In genomic region chr12:4809013-4809448, GRCh38 we compare ENCODE assay signal across 8 cellular contexts.
A peak's percentile ranks its signal among the peaks of the same experiment; 100 is the strongest.
DNase-seq lines count a peak whose midpoint lies in the region; ATAC-seq and TF ChIP-seq lines count a peak whose summit lies in the region.

No MANE protein-coding gene starts in this region.

- H3K9me3 ChIP-seq in HEK293 (ENCODE audit: control insufficient read depth, insufficient read depth, low read depth, low read length): no peaks in the 10 kb centered on the region
- H3K9me3 ChIP-seq in right cardiac atrium (ENCODE audit: control insufficient read depth, low read length): no peaks in the 10 kb centered on the region
- H3K9me3 ChIP-seq in skeletal muscle satellite cell (replicated peaks; ENCODE audit: low read length): no peaks in the 10 kb centered on the region

- H3K9me3 Mint-ChIP-seq in T-helper 2 cell treated with Interferon-gamma antibody and Interleukin-4, amounts not matched to agents 5 μg/mL and 100 μg/mL, for 36 hours: no peaks in the 10 kb centered on the region

- no peak overlapping the region for H3K9ac ChIP-seq in skeletal muscle satellite cell (ENCODE audit: low read depth, low read length)

- WGBS in right cardiac atrium: 1% methylated on average over 35 of the region's 35 CpGs

- H3K27me3 Mint-ChIP-seq in T-helper 2 cell treated with Interferon-gamma antibody and Interleukin-4, amounts not matched to agents 5 μg/mL and 100 μg/mL, for 36 hours (ENCODE audit: low read depth): no peaks in the 10 kb centered on the region

- H3K27me3 ChIP-seq in right cardiac atrium (ENCODE audit: control insufficient read depth, insufficient read depth) (no peaks in the 10 kb centered on the region), skeletal muscle satellite cell (ENCODE audit: control insufficient read depth, insufficient read depth, low read length) (peaks cover 48% of the 10 kb centered on the region)

- TF ChIP-seq CTCF in HEK293 (tag by site-specific recombination; IDR thresholded peaks at IDR 0.05): no peak

- H3K36me3 Mint-ChIP-seq in T-helper 2 cell treated with Interferon-gamma antibody and Interleukin-4, amounts not matched to agents 5 μg/mL and 100 μg/mL, for 36 hours (ENCODE audit: low read depth): peaks cover 70% of the 10 kb centered on the region

- H3K4me1 Mint-ChIP-seq in T-helper 2 cell treated with Interferon-gamma antibody and Interleukin-4, amounts not matched to agents 5 μg/mL and 100 μg/mL, for 36 hours (ENCODE audit: low read depth): peaks cover 39% of the 10 kb centered on the region

- H3K4me3 ChIP-seq in HEK293 (ENCODE audit: low read depth, low read length): peak overlapping the region; percentile 45
- peak overlapping the region; percentile 52 for H3K4me3 ChIP-seq in right cardiac atrium (ENCODE audit: low read length)
- H3K4me3 ChIP-seq in skeletal muscle satellite cell (ENCODE audit: low read length): no peak overlapping the region

- CTCF ChIA-PET in HEK293 (lab: Yijun Ruan, JAX): no interaction called here

- intact Hi-C loops in right cardiac atrium (cut with DNase I): no loop called here

- ATAC-seq in right cardiac atrium (peak; percentile 63 to 74), GM19463 (IDR thresholded peaks at IDR 0.05; ENCODE audit: unreplicated experiment) (no peak), GM18858 (IDR thresholded peaks at IDR 0.05; ENCODE audit: unreplicated experiment) (no peak)

- peak overlapping the region; percentile 41 for H3K4me3 Mint-ChIP-seq in T-helper 2 cell treated with Interferon-gamma antibody and Interleukin-4, amounts not matched to agents 5 μg/mL and 100 μg/mL, for 36 hours

- H3K27ac Mint-ChIP-seq in T-helper 2 cell treated with Interferon-gamma antibody and Interleukin-4, amounts not matched to agents 5 μg/mL and 100 μg/mL, for 36 hours: no peak overlapping the region

- H3K4me2 ChIP-seq in skeletal muscle satellite cell (ENCODE audit: low read length): peak overlapping the region; percentile 52

- peaks cover 0 to 5% of the 10 kb centered on the region in 2 experiments; a peak in 1 of 3 replicates for H3K36me3 ChIP-seq in HEK293 (ENCODE audit: control insufficient read depth in 2 of 2, insufficient read depth in 1 of 2, low read length in 2 of 2)
- H3K36me3 ChIP-seq in skeletal muscle satellite cell (ENCODE audit: insufficient read depth, low read length): no peaks in the 10 kb centered on the region

- POLR2A ChIA-PET in HEK293 (lab: Yijun Ruan, JAX): no interaction called here

- H3K27ac ChIP-seq in HEK293 (ENCODE audit: extremely low read depth, low read depth, low read length) (no peak overlapping the region), right cardiac atrium (ENCODE audit: low read length) (no peak overlapping the region)

- H3K4me1 ChIP-seq in HEK293 (ENCODE audit: control insufficient read depth, insufficient read depth, low read length) (no peaks in the 10 kb centered on the region), right cardiac atrium (ENCODE audit: control insufficient read depth, insufficient read depth, low read length) (no peaks in the 10 kb centered on the region), skeletal muscle satellite cell (ENCODE audit: control insufficient read depth, insufficient read depth, low read length) (no peaks in the 10 kb centered on the region)

- no peak for DNase-seq in T-helper 2 cell treated with Interferon-gamma antibody and Interleukin-4, amounts not matched to agents 5 μg/mL and 100 μg/mL, for 36 hours (ENCODE audit: low spot score)
- DNase-seq in right cardiac atrium (peak; percentile 28 to 79 (median 73)), hepatic stellate cell (ENCODE audit: low spot score) (no peak)
- no peak for DNase-seq in effector CD8-positive, alpha-beta T cell (lab: John Stamatoyannopoulos, UW)

TF ChIP-seq in HEK293, 187 proteins besides CTCF, POLR2A, EP300 and RAD21 (continues in another document):
- no peak for TF ChIP-seq IKZF3 (tag by site-specific recombination; IDR thresholded peaks at IDR 0.05)
- no peak for TF ChIP-seq PRDM6 (tag by site-specific recombination; IDR thresholded peaks at IDR 0.05)
- no peak for TF ChIP-seq ZNF639 (tag by site-specific recombination; IDR thresholded peaks at IDR 0.05)
- TF ChIP-seq ZFP69B (tag by site-specific recombination; IDR thresholded peaks at IDR 0.05): no peak
- 0 out of 2 replicates have a peak, but pooled peaks have one; percentile 36 for TF ChIP-seq ZBTB44 (tag by site-specific recombination; IDR thresholded peaks at IDR 0.05)
- TF ChIP-seq ZBTB10 (tag by site-specific recombination; IDR thresholded peaks at IDR 0.05): no peak; the same call in 1 of the 2 replicates
- no peak for TF ChIP-seq ZNF266 (tag by site-specific recombination; IDR thresholded peaks at IDR 0.05; ENCODE audit: low read depth)
- TF ChIP-seq ZNF645 (tag by site-specific recombination; IDR thresholded peaks at IDR 0.05): no peak

Comparison
In these comparisons a context has a peak if more than half of its experiments do, and no peak if none do; other contexts are left out.
1. DNase-seq: peak in right cardiac atrium (3 of 3); none in T-helper 2 cell treated with Interferon-gamma antibody and Interleukin-4, amounts not matched to agents 5 μg/mL and 100 μg/mL, for 36 hours (single experiment), effector CD8-positive, alpha-beta T cell (single experiment) and hepatic stellate cell (single experiment).
2. ATAC-seq: peak in right cardiac atrium (2 of 2); none in GM19463 (single experiment) and GM18858 (single experiment).